Comparison of ENCODE assay signal across 12 cellular contexts in genomic region chr11:111573821-111574249, GRCh38. TPM values are rescaled to one million over a fixed set of nuclear protein-coding genes. Genes with fewer than 3 reads are reported as not detected.
DNase-seq lines count a peak whose midpoint lies in the region; ATAC-seq, FAIRE-seq and TF ChIP-seq lines count a peak whose summit lies in the region.
"Had no signal": no experiment of that assay in that cellular context is flagged by ENCODE, and none has a peak within 500 bp of the region (broad histone marks: within the 10 kb centered on the region; RNA-seq: fewer than 3 reads in every experiment).

No MANE protein-coding gene starts in this region.

- H3K79me2 ChIP-seq in astrocyte (ENCODE audit: insufficient read depth, low read length), result no peaks in the 10 kb centered on the region

- peaks cover 2% of the 10 kb centered on the region for H3K27me3 Mint-ChIP-seq in astrocyte (ENCODE audit: low read depth, unreplicated experiment)

- H3K9me3 ChIP-seq in KOPT-K1 (ENCODE audit: insufficient read depth, low read length, poor library complexity, severe bottlenecking) (no peaks in the 10 kb centered on the region), astrocyte (ENCODE audit: insufficient read depth, low read depth, low read length) (no peaks in the 10 kb centered on the region), right atrium auricular region (no peaks in the 10 kb centered on the region), subcutaneous abdominal adipose tissue (ENCODE audit: control insufficient read depth in 5 of 5, low read length in 5 of 5) (no peaks in the 10 kb centered on the region)
- H3K9me3 ChIP-seq: stomach had no signal

- H3K4me3 ChIP-seq in astrocyte (ENCODE audit: insufficient read depth, low read depth, low read length) (no peak overlapping the region), right atrium auricular region (peak overlapping the region in 1 of 2 donors; percentile 30), subcutaneous abdominal adipose tissue (ENCODE audit: low read depth in 1 of 5, low read length in 5 of 5) (peak overlapping the region; percentile 3 to 47 (median 31))

- H3K27me3 ChIP-seq in astrocyte (ENCODE audit: insufficient read depth, low read length), result no peaks in the 10 kb centered on the region
- no peaks in the 10 kb centered on the region for H3K27me3 ChIP-seq in right atrium auricular region
- no peaks in the 10 kb centered on the region for H3K27me3 ChIP-seq in subcutaneous abdominal adipose tissue (ENCODE audit: control insufficient read depth in 5 of 5, insufficient read depth in 4 of 5, low read length in 5 of 5)
- H3K27me3 ChIP-seq: stomach had no signal

- H3K4me1 ChIP-seq in astrocyte (ENCODE audit: insufficient read depth, low read length), result peaks cover 10% of the 10 kb centered on the region
- peaks cover 0 to 34% of the 10 kb centered on the region in 2 donors for H3K4me1 ChIP-seq in right atrium auricular region
- peaks cover 1 to 25% (median 19%) of the 10 kb centered on the region in 5 donors for H3K4me1 ChIP-seq in subcutaneous abdominal adipose tissue (ENCODE audit: control insufficient read depth in 5 of 5, insufficient read depth in 5 of 5, low read length in 5 of 5)

- no peaks in the 10 kb centered on the region for H3K36me3 ChIP-seq in KOPT-K1 (ENCODE audit: insufficient read depth, low read length)
- no peaks in the 10 kb centered on the region for H3K36me3 ChIP-seq in astrocyte (ENCODE audit: insufficient read depth, low read length)
- H3K36me3 ChIP-seq in right atrium auricular region, result no peaks in the 10 kb centered on the region
- no peaks in the 10 kb centered on the region for H3K36me3 ChIP-seq in subcutaneous abdominal adipose tissue (ENCODE audit: control insufficient read depth in 5 of 5, insufficient read depth in 5 of 5, low read length in 5 of 5)
- H3K36me3 ChIP-seq: stomach had no signal

- H3K9me3 Mint-ChIP-seq in astrocyte (ENCODE audit: unreplicated experiment), result no peaks in the 10 kb centered on the region

- H3K9ac ChIP-seq in astrocyte (ENCODE audit: low read length), result no peak overlapping the region
- peak overlapping the region in 2 of 5 donors; percentile 1 to 17 for H3K9ac ChIP-seq in subcutaneous abdominal adipose tissue (ENCODE audit: low read length in 5 of 5)

- no peak overlapping the region for H3K27ac Mint-ChIP-seq in astrocyte (ENCODE audit: unreplicated experiment)

- H3K4me3 Mint-ChIP-seq in astrocyte (ENCODE audit: unreplicated experiment), result no peak overlapping the region

- no peaks in the 10 kb centered on the region for H3K36me3 Mint-ChIP-seq in astrocyte (ENCODE audit: low read depth, unreplicated experiment)

- H3K4me1 Mint-ChIP-seq in astrocyte (ENCODE audit: low read depth, unreplicated experiment), result no peaks in the 10 kb centered on the region

- no peak for ATAC-seq in HG02642 (IDR thresholded peaks at IDR 0.05; ENCODE audit: poor library complexity, unreplicated experiment)
- ATAC-seq in GM19452 (IDR thresholded peaks at IDR 0.05; ENCODE audit: unreplicated experiment), result no peak

- H3K4me2 ChIP-seq in astrocyte (ENCODE audit: low read length), result no peak overlapping the region

- no peak overlapping the region for H2AFZ ChIP-seq in astrocyte (ENCODE audit: low read depth, low read length)

- DNase-seq in astrocyte (ENCODE audit: low read depth), result no peak
- no peak for DNase-seq in right atrium auricular region (ENCODE audit: low spot score)
- no peak for DNase-seq in caudate nucleus (lab: John Stamatoyannopoulos, UW)
- DNase-seq: nucleus accumbens, stomach had no signal

- H3K27ac ChIP-seq in KOPT-K1 (ENCODE audit: low read depth, low read length, poor library complexity, severe bottlenecking) (peak overlapping the region; percentile 38), astrocyte (ENCODE audit: low read depth, low read length) (no peak overlapping the region), right atrium auricular region (peak overlapping the region; percentile 38 to 54), subcutaneous abdominal adipose tissue (ENCODE audit: low read depth, low read length) (peak overlapping the region; percentile 3), caudate nucleus (ENCODE audit: low read depth, low read length) (no peak overlapping the region)

- no peak for TF ChIP-seq CTCF in astrocyte (IDR thresholded peaks at IDR 0.05; ENCODE audit: insufficient read depth, low read depth, low read length)
- no peak for TF ChIP-seq CTCF in right atrium auricular region (IDR thresholded peaks at IDR 0.05)

- FAIRE-seq in astrocyte (lab: Jason Lieb, UNC), result peak; percentile 5
- FAIRE-seq: D721Med, TTC549 had no signal

- H4K20me1 ChIP-seq in astrocyte (ENCODE audit: insufficient read depth, low read length), result no peaks in the 10 kb centered on the region

RNA-seq across cellular contexts. Expression of gene SIK2, which starts 28.4 kb away (rescaled TPM):
- total RNA-seq in astrocyte (14.3 and 15.0 TPM in 2 replicates), right atrium auricular region (10 to 100 TPM; 23.5 to 28.0 TPM)

RNA-seq across cellular contexts. Expression of gene LAYN, which starts 33.3 kb away (rescaled TPM):
- total RNA-seq in astrocyte (47.5 and 54.5 TPM in 2 replicates), right atrium auricular region (10 to 100 TPM in 1 of 2 donors, 1 to 10 TPM in 1; 5.9 to 12.3 TPM)

RNA-seq across cellular contexts. Expression of gene HOATZ, which starts 59.3 kb away (rescaled TPM):
- total RNA-seq in astrocyte (0.43 TPM in 2 replicates), right atrium auricular region (not detected)
- total RNA-seq: lower leg skin, stomach had no signal

Comparison
In these comparisons a context has a peak if more than half of its experiments do, and no peak if none do; other contexts are left out.
1. H3K27ac ChIP-seq: peak in KOPT-K1 (single experiment), right atrium auricular region (2 of 2) and subcutaneous abdominal adipose tissue (single experiment); none in astrocyte (single experiment) and caudate nucleus (single experiment).